In the genomic region with DNA sequence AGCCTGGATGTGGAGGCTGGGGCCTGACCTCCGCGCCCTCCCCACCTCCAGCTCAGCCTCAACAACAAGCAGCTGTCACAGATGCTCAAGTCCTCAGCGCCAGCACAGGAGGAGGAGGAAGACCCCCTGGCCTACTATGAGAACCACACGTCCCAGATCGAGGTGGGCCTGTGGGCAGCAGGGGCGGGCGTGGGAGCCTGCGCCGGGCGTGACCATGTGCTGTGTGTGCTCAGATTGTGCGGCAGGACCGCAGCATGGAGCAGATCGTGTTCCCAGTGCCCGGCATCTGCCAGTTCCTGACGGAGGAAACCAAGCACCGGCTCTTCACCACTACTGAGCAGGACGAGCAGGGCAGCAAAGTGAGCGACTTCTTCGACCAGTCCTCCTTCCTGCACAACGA, we compare ENCODE assay signal across 23 cellular contexts.
"Had no signal": no experiment of that assay in that cellular context is flagged by ENCODE, and none has a peak within 500 bp of the region (broad histone marks: within the 10 kb centered on the region; RNA-seq: fewer than 3 reads in every experiment).

No MANE protein-coding gene starts in this region.

- ATAC-seq: gastrocnemius medialis; heart right ventricle; left lung; stimulated activated naive CD8-positive, alpha-beta T cell treated with anti-CD3 and anti-CD28 coated beads, Interleukin-15, Interleukin-2, amounts not matched to agents 100 U/mL and 50 U/mL, for 24 hours had no signal

- H3K36me3 ChIP-seq: gastrocnemius medialis, neutrophil had no signal

- H3K27me3 ChIP-seq: esophagus muscularis mucosa, gastrocnemius medialis, heart right ventricle, left lung, neutrophil, right atrium auricular region, sigmoid colon, suprapubic skin, thyroid gland had no signal

- DNase-seq: effector memory CD4-positive, alpha-beta T cell; gastrocnemius medialis; heart right ventricle; hypothalamus; left lung; mesendoderm; naive B cell; nephron progenitor cell; sigmoid colon; stimulated activated CD4-positive, alpha-beta T cell treated with anti-CD3 and anti-CD28 coated beads, Interleukin-2, amount 100 ng/mL, for 24 hours; stimulated activated CD4-positive, alpha-beta T cell treated with anti-CD3 and anti-CD28 coated beads, Interleukin-4, amount 100 ng/mL, for 4 hours; stimulated activated naive CD8-positive, alpha-beta T cell treated with anti-CD3 and anti-CD28 coated beads, Interleukin-15, Interleukin-2, amounts not matched to agents 100 U/mL and 50 U/mL, for 24 hours; thyroid gland had no signal

- H3K9me3 ChIP-seq: esophagus muscularis mucosa, gastrocnemius medialis, heart right ventricle, left lung, neutrophil, right atrium auricular region, sigmoid colon, suprapubic skin, thyroid gland had no signal

- H3K4me3 ChIP-seq: esophagus muscularis mucosa, gastrocnemius medialis, heart right ventricle, left lung, lung, right atrium auricular region, sigmoid colon, skin epidermis, suprapubic skin, thyroid gland had no signal

- H3K4me1 ChIP-seq: thyroid gland had no signal

- FAIRE-seq: endometrium, islet of Langerhans, urothelium cell line had no signal

- H3K27ac ChIP-seq: epithelial cell of prostate, esophagus muscularis mucosa, gastrocnemius medialis, heart right ventricle, left lung, neutrophil, right atrium auricular region, sigmoid colon, skin epidermis, suprapubic skin, thyroid gland had no signal
